Comparison of ENCODE assay signal across 9 cellular contexts in the genomic region with DNA sequence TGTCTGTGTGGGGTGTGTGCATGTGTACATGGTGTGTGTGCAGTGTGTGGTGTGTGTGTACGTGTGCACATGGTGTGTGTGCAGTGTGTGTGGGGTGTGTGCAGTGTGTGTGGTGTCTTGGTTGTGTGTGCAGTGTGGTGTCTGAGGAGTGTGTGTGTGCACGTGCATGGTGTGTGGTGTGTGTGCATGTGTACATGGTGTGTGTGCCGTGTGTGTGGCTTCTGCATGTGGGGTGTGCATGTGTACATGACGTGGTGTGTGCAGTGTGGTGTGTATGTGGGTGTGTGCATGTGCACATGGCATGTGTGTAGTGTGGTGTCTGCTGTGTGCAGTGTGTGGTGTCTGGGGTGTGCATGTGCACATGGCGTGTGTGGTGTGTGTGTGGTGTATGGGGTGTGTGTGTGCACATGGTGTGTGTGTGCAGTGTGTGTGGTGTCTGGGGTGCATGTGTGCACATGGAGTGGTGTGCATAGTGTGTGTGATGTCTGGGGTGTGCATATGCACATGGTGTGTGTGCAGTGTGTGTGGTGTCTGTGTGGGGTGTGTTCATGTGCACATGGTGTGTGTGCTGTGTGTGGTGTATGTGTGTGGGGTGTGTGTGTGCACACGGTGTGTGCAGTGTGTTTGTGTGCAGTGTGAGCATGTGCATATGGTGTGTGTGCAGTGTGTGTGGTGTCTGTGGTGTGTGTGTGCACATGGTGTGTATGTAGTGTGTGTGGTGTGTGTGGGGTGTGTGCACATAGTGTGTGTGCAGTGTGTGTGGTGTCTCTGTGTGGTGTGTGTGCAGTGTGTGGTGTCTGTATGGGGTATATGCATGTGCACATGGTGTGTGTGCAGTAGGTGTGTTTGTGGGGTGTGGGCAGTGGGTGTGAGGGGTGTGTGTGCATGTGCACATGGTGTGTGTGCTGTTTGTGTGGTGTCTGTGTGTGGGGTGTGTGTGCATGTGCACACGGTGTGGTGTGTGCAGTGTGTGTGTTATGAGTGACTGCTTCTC. TPM values are rescaled to one million over a fixed set of nuclear protein-coding genes. Genes with fewer than 3 reads are reported as not detected.
DNase-seq lines count a peak whose midpoint lies in the region; ATAC-seq and TF ChIP-seq lines count a peak whose summit lies in the region.
"Had no signal": no experiment of that assay in that cellular context is flagged by ENCODE, and none has a peak within 500 bp of the region (broad histone marks: within the 10 kb centered on the region; RNA-seq: fewer than 3 reads in every experiment).

No MANE protein-coding gene starts in this region.

- H3K27me3 Mint-ChIP-seq in T-helper 17 cell (no peaks in the 10 kb centered on the region), glutamatergic neuron (ENCODE audit: unreplicated experiment) (peaks cover 2% of the 10 kb centered on the region)

- H3K4me3 Mint-ChIP-seq in T-helper 17 cell (no peak overlapping the region), glutamatergic neuron (ENCODE audit: unreplicated experiment) (no peak overlapping the region)
- H3K4me3 Mint-ChIP-seq: brain had no signal

- H3K27ac Mint-ChIP-seq in T-helper 17 cell (no peak overlapping the region), glutamatergic neuron (ENCODE audit: unreplicated experiment) (no peak overlapping the region)
- H3K27ac Mint-ChIP-seq: brain had no signal

- H3K4me1 Mint-ChIP-seq in T-helper 17 cell = no peaks in the 10 kb centered on the region
- no peaks in the 10 kb centered on the region for H3K4me1 Mint-ChIP-seq in glutamatergic neuron (ENCODE audit: low read depth, unreplicated experiment)
- H3K4me1 Mint-ChIP-seq: brain had no signal

- H3K36me3 Mint-ChIP-seq in T-helper 17 cell (ENCODE audit: low read depth) (no peaks in the 10 kb centered on the region), glutamatergic neuron (ENCODE audit: unreplicated experiment) (no peaks in the 10 kb centered on the region)
- H3K36me3 Mint-ChIP-seq: brain had no signal

- no peak overlapping the region for H3K4me3 ChIP-seq in thoracic aorta

- no peak overlapping the region for H3K27ac ChIP-seq in thoracic aorta

- H3K9me3 ChIP-seq in T-helper 17 cell (ENCODE audit: control insufficient read depth, low read length, poor library complexity, severe bottlenecking) (no peaks in the 10 kb centered on the region), thoracic aorta (no peaks in the 10 kb centered on the region)

- H3K4me1 ChIP-seq in thoracic aorta (ENCODE audit: control insufficient read depth in 1 of 2, low read depth in 2 of 2) = no peaks in the 10 kb centered on the region

- peak; percentile 64 for DNase-seq in activated effector memory CD4-positive, alpha-beta T cell treated with anti-CD3 and anti-CD28 coated beads, Interleukin-2, amount 50 U/mL, for 16 hours
- no peak for DNase-seq in activated effector memory CD4-positive, alpha-beta T cell treated with Interleukin-2 at 50 U/mL for 16 hours
- DNase-seq in T-helper 17 cell = no peak
- peak; percentile 8 for DNase-seq in iPS-NIHi7 (ENCODE audit: extremely low spot score)
- DNase-seq in thoracic aorta (ENCODE audit: low spot score) = no peak
- no peak for DNase-seq in AML-193 (lab: John Stamatoyannopoulos, UW)
- DNase-seq in stimulated activated CD4-positive, alpha-beta T cell treated with anti-CD3 and anti-CD28 coated beads, Interleukin-4, amount 100 ng/mL, for 1 hour = no peak
- DNase-seq in glutamatergic neuron = no peak

- peak; percentile 62 for ATAC-seq in T-helper 17 cell
- peak; percentile 80 for ATAC-seq in thoracic aorta (ENCODE audit: insufficient number of reproducible peaks, low FRiP score, low read depth)

- no peaks in the 10 kb centered on the region for H3K27me3 ChIP-seq in thoracic aorta (replicated peaks; ENCODE audit: insufficient read depth)

- H3K36me3 ChIP-seq in thoracic aorta = no peaks in the 10 kb centered on the region

- H3K9me3 Mint-ChIP-seq in glutamatergic neuron (ENCODE audit: unreplicated experiment) = no peaks in the 10 kb centered on the region

- TF ChIP-seq CTCF in thoracic aorta (IDR thresholded peaks at IDR 0.05) = no peak
- TF ChIP-seq CTCF in glutamatergic neuron (IDR thresholded peaks at IDR 0.05; ENCODE audit: partially characterized antibody, unreplicated experiment) = no peak

RNA-seq across cellular contexts. Expression of gene ZNG1F, which starts 40.6 kb away (rescaled TPM):
- total RNA-seq in T-helper 17 cell = 10 to 100 TPM in 1 of 2 donors, 1 to 10 TPM in 1; 7.3 to 14.4 TPM
- total RNA-seq in thoracic aorta = 10 to 100 TPM in 1 of 2 donors, 1 to 10 TPM in 1; 8.7 to 25.0 TPM
- total RNA-seq in glutamatergic neuron (ENCODE audit: unreplicated experiment) = 7.5 TPM

Comparison
In these comparisons a context has a peak if more than half of its experiments do, and no peak if none do; other contexts are left out.
1. DNase-seq: peak in activated effector memory CD4-positive, alpha-beta T cell treated with anti-CD3 and anti-CD28 coated beads, Interleukin-2, amount 50 U/mL, for 16 hours (single experiment) and iPS-NIHi7 (single experiment); none in activated effector memory CD4-positive, alpha-beta T cell treated with Interleukin-2 at 50 U/mL for 16 hours (single experiment), T-helper 17 cell (0 of 3), thoracic aorta (single experiment), AML-193 (0 of 2), stimulated activated CD4-positive, alpha-beta T cell treated with anti-CD3 and anti-CD28 coated beads, Interleukin-4, amount 100 ng/mL, for 1 hour (single experiment) and glutamatergic neuron (single experiment).